In the genomic region with DNA sequence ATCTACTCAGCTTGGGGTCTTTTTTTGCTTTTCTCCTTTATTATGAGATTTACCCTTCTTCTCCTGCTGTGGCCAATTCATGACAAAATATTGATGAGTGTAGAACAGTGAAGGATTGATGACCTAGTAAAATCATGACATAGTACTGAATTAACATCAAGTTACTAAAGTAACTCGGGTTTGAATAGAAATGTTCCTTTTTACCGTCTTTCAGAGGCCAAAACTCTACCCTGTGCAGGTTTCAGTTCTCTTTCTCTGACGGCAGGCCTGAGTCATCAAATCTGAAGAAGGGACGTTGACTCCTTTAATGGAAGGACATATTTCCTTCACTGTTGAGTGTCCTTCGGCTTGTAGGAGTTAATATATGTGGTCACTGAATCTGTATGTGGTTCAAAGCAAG, we compare ENCODE assay signal across 1 cellular context.
TF ChIP-seq lines count a peak whose summit lies in the region.

No MANE protein-coding gene starts in this region.

TF ChIP-seq in HepG2, 621 proteins besides CTCF, POLR2A, EP300 and RAD21 (continued from another document):
- TF ChIP-seq, protein P1, sequence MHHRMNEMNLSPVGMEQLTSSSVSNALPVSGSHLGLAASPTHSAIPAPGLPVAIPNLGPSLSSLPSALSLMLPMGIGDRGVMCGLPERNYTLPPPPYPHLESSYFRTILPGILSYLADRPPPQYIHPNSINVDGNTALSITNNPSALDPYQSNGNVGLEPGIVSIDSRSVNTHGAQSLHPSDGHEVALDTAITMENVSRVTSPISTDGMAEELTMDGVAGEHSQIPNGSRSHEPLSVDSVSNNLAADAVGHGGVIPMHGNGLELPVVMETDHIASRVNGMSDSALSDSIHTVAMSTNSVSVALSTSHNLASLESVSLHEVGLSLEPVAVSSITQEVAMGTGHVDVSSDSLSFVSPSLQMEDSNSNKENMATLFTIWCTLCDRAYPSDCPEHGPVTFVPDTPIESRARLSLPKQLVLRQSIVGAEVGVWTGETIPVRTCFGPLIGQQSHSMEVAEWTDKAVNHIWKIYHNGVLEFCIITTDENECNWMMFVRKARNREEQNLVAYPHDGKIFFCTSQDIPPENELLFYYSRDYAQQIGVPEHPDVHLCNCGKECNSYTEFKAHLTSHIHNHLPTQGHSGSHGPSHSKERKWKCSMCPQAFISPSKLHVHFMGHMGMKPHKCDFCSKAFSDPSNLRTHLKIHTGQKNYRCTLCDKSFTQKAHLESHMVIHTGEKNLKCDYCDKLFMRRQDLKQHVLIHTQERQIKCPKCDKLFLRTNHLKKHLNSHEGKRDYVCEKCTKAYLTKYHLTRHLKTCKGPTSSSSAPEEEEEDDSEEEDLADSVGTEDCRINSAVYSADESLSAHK (CRISPR knock-in tag; IDR thresholded peaks at IDR 0.05; ENCODE audit: borderline replicate concordance): no peak
- TF ChIP-seq HMG20A (CRISPR knock-in tag; IDR thresholded peaks at IDR 0.05; ENCODE audit: borderline replicate concordance): no peak
- no peak for TF ChIP-seq MAFG (CRISPR knock-in tag; IDR thresholded peaks at IDR 0.05)
TF ChIP-seq in HepG2: peak in this region for 2.
